ENCODE assay signal across 29 cellular contexts in the genomic region with DNA sequence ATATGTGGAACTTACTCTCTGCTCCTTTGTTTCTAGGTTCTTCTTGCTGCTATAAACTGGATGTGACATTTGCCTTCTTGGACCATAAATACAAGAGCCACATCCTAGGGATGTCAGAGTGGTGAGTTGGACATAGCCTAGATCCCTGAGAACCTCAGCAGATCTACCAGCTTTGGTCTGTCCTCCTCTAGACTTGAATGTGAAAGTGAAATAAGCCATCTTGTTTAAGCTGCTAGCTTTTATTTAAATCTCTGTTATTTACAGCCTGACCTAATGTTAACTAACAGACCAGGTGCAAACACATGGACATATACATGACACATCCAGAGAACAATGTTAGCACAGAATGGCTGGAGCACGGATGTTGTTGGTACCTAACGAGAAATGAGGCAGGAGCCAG. TPM values are rescaled to one million over a fixed set of nuclear protein-coding genes. Genes with fewer than 3 reads are reported as not detected.
"Had no signal": no experiment of that assay in that cellular context is flagged by ENCODE, and none has a peak within 500 bp of the region (broad histone marks: within the 10 kb centered on the region; RNA-seq: fewer than 3 reads in every experiment).

No MANE protein-coding gene starts in this region.

- H3K27ac ChIP-seq: heart left ventricle, neutrophil, right lobe of liver, testis, transverse colon, uterus had no signal

- H3K4me3 ChIP-seq: heart left ventricle, right lobe of liver, testis, transverse colon, uterus had no signal

- H3K27me3 ChIP-seq: heart left ventricle, neutrophil, right lobe of liver, testis, transverse colon, uterus had no signal

- H3K36me3 ChIP-seq: heart left ventricle, neutrophil, right lobe of liver, transverse colon, uterus had no signal

- ATAC-seq: activated CD8-positive, alpha-beta memory T cell treated with anti-CD3 and anti-CD28 coated beads, Interleukin-2, amount 10 ng/mL, durations not matched to agents 7 days and 5 days; activated CD8-positive, alpha-beta T cell treated with anti-CD3 and anti-CD28 coated beads, Interleukin-2, amount 10 ng/mL, durations not matched to agents 7 days and 5 days; activated naive CD8-positive, alpha-beta T cell treated with anti-CD3 and anti-CD28 coated beads, Interleukin-2, amount 50 U/mL, for 24 hours; esophagus mucosa; heart left ventricle; right lobe of liver had no signal

- H3K36me3 Mint-ChIP-seq: activated CD8-positive, alpha-beta memory T cell treated with anti-CD3 and anti-CD28 coated beads, Interleukin-2, amount 10 ng/mL, durations not matched to agents 7 days and 5 days; activated naive CD4-positive, alpha-beta T cell treated with anti-CD3 and anti-CD28 coated beads, Interleukin-2, amount 50 U/mL, for 24 hours; immature natural killer cell; mesothelial cell of epicardium; naive B cell had no signal

- H3K9me3 Mint-ChIP-seq: activated B cell treated with CpG ODN at 0.5 μM for 24 hours; activated naive CD4-positive, alpha-beta T cell treated with anti-CD3 and anti-CD28 coated beads, Interleukin-2, amount 50 U/mL, for 24 hours; activated naive CD8-positive, alpha-beta T cell treated with anti-CD3 and anti-CD28 coated beads, Interleukin-2, amount 50 U/mL, for 24 hours; activated T-helper 2 cell treated with anti-CD3 and anti-CD28 coated beads, Interferon-gamma antibody, Interleukin-2, Interleukin-4, amounts not matched to agents 10 μg/mL and 5 μg/mL and 100 μg/mL, durations not matched to agents 14 hours and 24 hours and 36 hours; endodermal cell; naive B cell; nephron progenitor cell had no signal

- H3K4me3 Mint-ChIP-seq: activated B cell treated with CpG ODN at 0.5 μM for 24 hours; activated CD8-positive, alpha-beta memory T cell treated with anti-CD3 and anti-CD28 coated beads, Interleukin-2, amount 10 ng/mL, durations not matched to agents 7 days and 5 days; activated CD8-positive, alpha-beta T cell treated with anti-CD3 and anti-CD28 coated beads, Interleukin-2, amount 10 ng/mL, durations not matched to agents 7 days and 5 days; activated naive CD4-positive, alpha-beta T cell treated with anti-CD3 and anti-CD28 coated beads, Interleukin-2, amount 50 U/mL, for 24 hours; activated naive CD8-positive, alpha-beta T cell treated with anti-CD3 and anti-CD28 coated beads, Interleukin-2, amount 50 U/mL, for 24 hours; endodermal cell; immature natural killer cell; mesothelial cell of epicardium; naive B cell; nephron progenitor cell had no signal

- H3K27me3 Mint-ChIP-seq: activated B cell treated with CpG ODN at 0.5 μM for 24 hours, progenitor cell of endocrine pancreas had no signal

- DNase-seq: activated B cell treated with CpG ODN at 0.5 μM for 24 hours; activated CD4-positive, alpha-beta T cell treated with anti-CD3 and anti-CD28 coated beads, Interleukin-2, amount 50 U/mL, for 1 hour; activated CD8-positive, alpha-beta memory T cell treated with anti-CD3 and anti-CD28 coated beads, Interleukin-2, amount 10 ng/mL, durations not matched to agents 7 days and 5 days; activated CD8-positive, alpha-beta T cell treated with anti-CD3 and anti-CD28 coated beads, Interleukin-2, amount 10 ng/mL, durations not matched to agents 7 days and 5 days; activated naive CD8-positive, alpha-beta T cell treated with anti-CD3 and anti-CD28 coated beads, Interleukin-2, amount 50 U/mL, for 24 hours; activated T-cell treated with anti-CD3 and anti-CD28 coated beads, Interleukin-2, amount 50 U/mL, for 48 hours; amygdala; caudate nucleus; endodermal cell; foreskin fibroblast; heart left ventricle; hypothalamus; immature natural killer cell; naive B cell; nephron progenitor cell; right lobe of liver; stimulated activated CD4-positive, alpha-beta T cell treated with anti-CD3 and anti-CD28 coated beads, Interleukin-2, amount 100 ng/mL, for 48 hours; stimulated activated naive CD4-positive, alpha-beta T cell treated with Interleukin-2 at 50 U/mL for 16 hours; testis; transverse colon; uterus had no signal

- H3K9me3 ChIP-seq: heart left ventricle, neutrophil, right lobe of liver, testis, transverse colon, uterus had no signal

- H3K4me1 ChIP-seq: heart left ventricle, right lobe of liver, testis, transverse colon, uterus had no signal

- H3K27ac Mint-ChIP-seq: activated B cell treated with CpG ODN at 0.5 μM for 24 hours; activated CD8-positive, alpha-beta memory T cell treated with anti-CD3 and anti-CD28 coated beads, Interleukin-2, amount 10 ng/mL, durations not matched to agents 7 days and 5 days; activated CD8-positive, alpha-beta T cell treated with anti-CD3 and anti-CD28 coated beads, Interleukin-2, amount 10 ng/mL, durations not matched to agents 7 days and 5 days; activated naive CD4-positive, alpha-beta T cell treated with anti-CD3 and anti-CD28 coated beads, Interleukin-2, amount 50 U/mL, for 24 hours; activated naive CD8-positive, alpha-beta T cell treated with anti-CD3 and anti-CD28 coated beads, Interleukin-2, amount 50 U/mL, for 24 hours; activated T-helper 2 cell treated with anti-CD3 and anti-CD28 coated beads, Interferon-gamma antibody, Interleukin-2, Interleukin-4, amounts not matched to agents 10 μg/mL and 5 μg/mL and 100 μg/mL, durations not matched to agents 14 hours and 24 hours and 36 hours; endodermal cell; immature natural killer cell; mesothelial cell of epicardium; naive B cell; nephron progenitor cell; progenitor cell of endocrine pancreas had no signal

- H3K4me1 Mint-ChIP-seq: activated B cell treated with CpG ODN at 0.5 μM for 24 hours; activated CD8-positive, alpha-beta memory T cell treated with anti-CD3 and anti-CD28 coated beads, Interleukin-2, amount 10 ng/mL, durations not matched to agents 7 days and 5 days; activated naive CD4-positive, alpha-beta T cell treated with anti-CD3 and anti-CD28 coated beads, Interleukin-2, amount 50 U/mL, for 24 hours; activated naive CD8-positive, alpha-beta T cell treated with anti-CD3 and anti-CD28 coated beads, Interleukin-2, amount 50 U/mL, for 24 hours; endodermal cell; immature natural killer cell; naive B cell; nephron progenitor cell had no signal

RNA-seq across cellular contexts. Expression of gene SLN, which starts 36.0 kb away (rescaled TPM):
- total RNA-seq: activated B cell treated with CpG ODN at 0.5 μM for 24 hours; activated CD8-positive, alpha-beta memory T cell treated with anti-CD3 and anti-CD28 coated beads, Interleukin-2, amount 10 ng/mL, durations not matched to agents 7 days and 5 days; activated CD8-positive, alpha-beta T cell treated with anti-CD3 and anti-CD28 coated beads, Interleukin-2, amount 10 ng/mL, durations not matched to agents 7 days and 5 days; activated T-helper 2 cell treated with anti-CD3 and anti-CD28 coated beads, Interferon-gamma antibody, Interleukin-2, Interleukin-4, amounts not matched to agents 10 μg/mL and 5 μg/mL and 100 μg/mL, durations not matched to agents 14 hours and 24 hours and 36 hours; endodermal cell; kidney epithelial cell; mesothelial cell of epicardium; osteocyte; progenitor cell of endocrine pancreas; testis had no signal
